In genomic region chr20:51768759-51769517, GRCh38 we compare ENCODE assay signal across 1 cellular context.
A peak's percentile ranks its signal among the peaks of the same experiment; 100 is the strongest.
TF ChIP-seq lines count a peak whose summit lies in the region.

No MANE protein-coding gene starts in this region.

TF ChIP-seq in HEK293, 187 proteins besides CTCF, POLR2A, EP300 and RAD21 (continued from another document and continues in another):
- TF ChIP-seq ZNF148 (tag by site-specific recombination; IDR thresholded peaks at IDR 0.05; ENCODE audit: borderline replicate concordance) (no peak), ZNF830 (tag by site-specific recombination; IDR thresholded peaks at IDR 0.05; ENCODE audit: low read depth) (no peak), RBAK (tag by site-specific recombination; IDR thresholded peaks at IDR 0.05) (no peak), ZBTB26 (tag by site-specific recombination; optimal IDR thresholded peaks at IDR 0.05) (peak; percentile 79), ZNF48 (tag by site-specific recombination; IDR thresholded peaks at IDR 0.05) (no peak), ZBTB7A (tag by site-specific recombination; IDR thresholded peaks at IDR 0.05; ENCODE audit: low read depth) (0 out of 2 replicates have a peak, but pooled peaks have one; percentile 20), ZNF19 (tag by site-specific recombination; IDR thresholded peaks at IDR 0.05; ENCODE audit: low read depth) (no peak), ZNF580 (tag by site-specific recombination; IDR thresholded peaks at IDR 0.05) (no peak), ZNF558 (tag by site-specific recombination; IDR thresholded peaks at IDR 0.05) (no peak), SCRT2 (tag by site-specific recombination; IDR thresholded peaks at IDR 0.05) (peak; percentile 48), ZNF211 (tag by site-specific recombination; IDR thresholded peaks at IDR 0.05; ENCODE audit: low read depth) (no peak), ZNF776 (tag by site-specific recombination; IDR thresholded peaks at IDR 0.05; ENCODE audit: borderline replicate concordance) (no peak), ZBTB6 (tag by site-specific recombination; IDR thresholded peaks at IDR 0.05) (no peak), KLF17 (tag by site-specific recombination; IDR thresholded peaks at IDR 0.05) (no peak), ZNF214 (tag by site-specific recombination; IDR thresholded peaks at IDR 0.05; ENCODE audit: borderline replicate concordance) (no peak), SCRT1 (tag by site-specific recombination; IDR thresholded peaks at IDR 0.05; ENCODE audit: borderline replicate concordance) (0 out of 2 replicates have a peak, but pooled peaks have one; percentile 36), EGR2 (tag by site-specific recombination; IDR thresholded peaks at IDR 0.05; ENCODE audit: low read depth) (peak; percentile 85; the same call in 1 of the 2 replicates), ZNF398 (tag by site-specific recombination; IDR thresholded peaks at IDR 0.05) (no peak), GLI4 (tag by site-specific recombination; IDR thresholded peaks at IDR 0.05) (no peak), ZNF133 (tag by site-specific recombination; IDR thresholded peaks at IDR 0.05) (no peak), ZNF202 (tag by site-specific recombination; IDR thresholded peaks at IDR 0.05; ENCODE audit: borderline replicate concordance) (no peak), ZNF335 (tag by site-specific recombination; conservative IDR thresholded peaks at IDR 0.05) (peak; percentile 84), ZNF18 (tag by site-specific recombination; IDR thresholded peaks at IDR 0.05) (peak; percentile 76), ZNF248 (tag by site-specific recombination; IDR thresholded peaks at IDR 0.05) (no peak), YY1 (tag by site-specific recombination; IDR thresholded peaks at IDR 0.05) (no peak), ZNF610 (tag by site-specific recombination; IDR thresholded peaks at IDR 0.05; ENCODE audit: borderline replicate concordance) (no peak), BCL11B (tag by site-specific recombination; IDR thresholded peaks at IDR 0.05; ENCODE audit: low read depth) (no peak), KLF16 (tag by site-specific recombination; IDR thresholded peaks at IDR 0.05) (no peak), FEZF1 (tag by site-specific recombination; IDR thresholded peaks at IDR 0.05) (no peak), YY2 (tag by site-specific recombination; IDR thresholded peaks at IDR 0.05) (no peak), ZNF10 (tag by site-specific recombination; IDR thresholded peaks at IDR 0.05) (no peak), ZNF280C (tag by site-specific recombination; IDR thresholded peaks at IDR 0.05) (no peak), ZNF704 (tag by site-specific recombination; IDR thresholded peaks at IDR 0.05) (no peak), ZNF555 (tag by site-specific recombination; conservative IDR thresholded peaks at IDR 0.05) (no peak), GFI1B (tag by site-specific recombination; IDR thresholded peaks at IDR 0.05) (no peak), ZNF707 (tag by site-specific recombination; IDR thresholded peaks at IDR 0.05) (no peak), ZSCAN5A (tag by site-specific recombination; IDR thresholded peaks at IDR 0.05) (no peak), ZNF366 (tag by site-specific recombination; conservative IDR thresholded peaks at IDR 0.05) (no peak), KLF9 (tag by site-specific recombination; IDR thresholded peaks at IDR 0.05; ENCODE audit: low read depth) (no peak), ZNF645 (tag by site-specific recombination; IDR thresholded peaks at IDR 0.05) (peak; percentile 72; the same call in 1 of the 2 replicates), ZBTB48 (tag by site-specific recombination; IDR thresholded peaks at IDR 0.05) (no peak), ZNF621 (tag by site-specific recombination; IDR thresholded peaks at IDR 0.05) (no peak), ZEB2 (tag by site-specific recombination; IDR thresholded peaks at IDR 0.05) (no peak), ZNF2 (tag by site-specific recombination; IDR thresholded peaks at IDR 0.05) (no peak), ZNF530 (tag by site-specific recombination; IDR thresholded peaks at IDR 0.05; ENCODE audit: low read depth) (no peak), PRDM4 (tag by site-specific recombination; IDR thresholded peaks at IDR 0.05) (no peak), ZNF157 (tag by site-specific recombination; IDR thresholded peaks at IDR 0.05) (no peak), TCF7L2 (IDR thresholded peaks at IDR 0.05; ENCODE audit: borderline replicate concordance, low read depth, low read length) (no peak)
